Comparison of ENCODE assay signal across 13 cellular contexts in genomic region chr15:69648775-69649735, GRCh38.
DNase-seq lines count a peak whose midpoint lies in the region; ATAC-seq and TF ChIP-seq lines count a peak whose summit lies in the region.
"Had no signal": no experiment of that assay in that cellular context is flagged by ENCODE, and none has a peak within 500 bp of the region (broad histone marks: within the 10 kb centered on the region; RNA-seq: fewer than 3 reads in every experiment).

No MANE protein-coding gene starts in this region.

- H3K27ac ChIP-seq in breast epithelium, result peak overlapping the region in 1 of 2 donors; percentile 67
- H3K27ac ChIP-seq in SJCRH30, result peak overlapping the region; percentile 21
- no peak overlapping the region for H3K27ac ChIP-seq in iPS-18a (ENCODE audit: low read length)
- no peak overlapping the region for H3K27ac ChIP-seq in vagina
- H3K27ac ChIP-seq in CD4-positive, alpha-beta memory T cell (ENCODE audit: low read depth, low read length), result no peak overlapping the region
- H3K27ac ChIP-seq: uterus had no signal

- TF ChIP-seq CTCF in breast epithelium (IDR thresholded peaks at IDR 0.05), result no peak
- TF ChIP-seq CTCF in MCF 10A (IDR thresholded peaks at IDR 0.05; ENCODE audit: unreplicated experiment), result no peak
- TF ChIP-seq CTCF in vagina (IDR thresholded peaks at IDR 0.05), result no peak

- ATAC-seq in GM18502 (IDR thresholded peaks at IDR 0.05; ENCODE audit: poor library complexity, unreplicated experiment), result no peak

- H3K36me3 ChIP-seq in breast epithelium (no peaks in the 10 kb centered on the region), SJCRH30 (no peaks in the 10 kb centered on the region), iPS-18a (ENCODE audit: control insufficient read depth, low read depth, low read length) (no peaks in the 10 kb centered on the region), vagina (no peaks in the 10 kb centered on the region)
- H3K36me3 ChIP-seq in CD4-positive, alpha-beta memory T cell (ENCODE audit: insufficient read depth, low read length), result no peaks in the 10 kb centered on the region
- H3K36me3 ChIP-seq: uterus had no signal

- no peak overlapping the region for H3K9ac ChIP-seq in iPS-18a (ENCODE audit: low read length)
- H3K9ac ChIP-seq: SK-N-SH had no signal

- H3K9me3 ChIP-seq in breast epithelium (no peaks in the 10 kb centered on the region), SJCRH30 (replicated peaks) (no peaks in the 10 kb centered on the region), iPS-18a (ENCODE audit: control insufficient read depth, low read depth, low read length) (no peaks in the 10 kb centered on the region), vagina (no peaks in the 10 kb centered on the region)
- no peaks in the 10 kb centered on the region for H3K9me3 ChIP-seq in CD4-positive, alpha-beta memory T cell (ENCODE audit: control insufficient read depth in 1 of 2, low read length in 2 of 2)
- H3K9me3 ChIP-seq: SK-N-SH, uterus had no signal

- no peak overlapping the region for H3K4me3 Mint-ChIP-seq in MCF 10A (ENCODE audit: unreplicated experiment)
- H3K4me3 Mint-ChIP-seq in CD4-positive, alpha-beta memory T cell, result peak overlapping the region in 2 of 8 donors; percentile 35 to 41
- H3K4me3 Mint-ChIP-seq: activated naive CD8-positive, alpha-beta T cell treated with anti-CD3 and anti-CD28 coated beads, Interleukin-2, amount 10 ng/mL, durations not matched to agents 7 days and 5 days; immature natural killer cell had no signal

- CTCF ChIA-PET in MCF 10A (lab: Yijun Ruan, JAX), result no interaction called here
- CTCF ChIA-PET in CD4-positive, alpha-beta memory T cell (lab: Charles Lee; ENCODE audit: partially characterized antibody), result no interaction called here

- H3K36me3 Mint-ChIP-seq in MCF 10A (ENCODE audit: insufficient read depth, unreplicated experiment), result no peaks in the 10 kb centered on the region
- no peaks in the 10 kb centered on the region for H3K36me3 Mint-ChIP-seq in CD4-positive, alpha-beta memory T cell

- H3K4me1 ChIP-seq in breast epithelium (no peaks in the 10 kb centered on the region), SJCRH30 (peaks cover 21% of the 10 kb centered on the region), iPS-18a (ENCODE audit: control insufficient read depth, low read depth, low read length) (peaks cover 31% of the 10 kb centered on the region), vagina (no peaks in the 10 kb centered on the region)
- no peaks in the 10 kb centered on the region for H3K4me1 ChIP-seq in CD4-positive, alpha-beta memory T cell (ENCODE audit: insufficient read depth, low read length)
- H3K4me1 ChIP-seq: uterus had no signal

- no TSS peak for BruUV-seq in MCF 10A (replicated peaks; lab: Mats Ljungman, UMichigan)

- no peaks in the 10 kb centered on the region for H3K27me3 ChIP-seq in breast epithelium
- no peaks in the 10 kb centered on the region for H3K27me3 ChIP-seq in SJCRH30
- no peaks in the 10 kb centered on the region for H3K27me3 ChIP-seq in iPS-18a (ENCODE audit: control insufficient read depth, insufficient read depth, low read length)
- no peaks in the 10 kb centered on the region for H3K27me3 ChIP-seq in vagina
- H3K27me3 ChIP-seq in CD4-positive, alpha-beta memory T cell (ENCODE audit: insufficient read depth, low read length), result no peaks in the 10 kb centered on the region
- H3K27me3 ChIP-seq: uterus had no signal

- H3K4me1 Mint-ChIP-seq in MCF 10A (ENCODE audit: insufficient read depth, unreplicated experiment), result no peaks in the 10 kb centered on the region
- H3K4me1 Mint-ChIP-seq in CD4-positive, alpha-beta memory T cell, result peaks cover 8 to 18% (median 12%) of the 10 kb centered on the region in 4 donors

- no peak overlapping the region for H3K27ac Mint-ChIP-seq in MCF 10A (ENCODE audit: low read depth, unreplicated experiment)
- H3K27ac Mint-ChIP-seq in CD4-positive, alpha-beta memory T cell, result peak overlapping the region in 1 of 7 donors; percentile 31
- H3K27ac Mint-ChIP-seq: activated naive CD8-positive, alpha-beta T cell treated with anti-CD3 and anti-CD28 coated beads, Interleukin-2, amount 10 ng/mL, durations not matched to agents 7 days and 5 days; immature natural killer cell had no signal

- no peaks in the 10 kb centered on the region for H3K9me3 Mint-ChIP-seq in MCF 10A (ENCODE audit: unreplicated experiment)
- H3K9me3 Mint-ChIP-seq in CD4-positive, alpha-beta memory T cell, result no peaks in the 10 kb centered on the region
- H3K9me3 Mint-ChIP-seq: immature natural killer cell had no signal

- TF ChIP-seq POLR2A in breast epithelium (IDR thresholded peaks at IDR 0.05) (no peak), vagina (IDR thresholded peaks at IDR 0.05) (no peak)

- POLR2A ChIA-PET in MCF 10A (lab: Yijun Ruan, JAX), result no interaction called here
- POLR2A ChIA-PET in CD4-positive, alpha-beta memory T cell (lab: Charles Lee; ENCODE audit: partially characterized antibody), result no interaction called here

- DNase-seq in breast epithelium (ENCODE audit: low spot score in 2 of 2) (peak; percentile 52 to 71), MCF 10A (ENCODE audit: unreplicated experiment) (no peak), SJCRH30 (no peak), vagina (ENCODE audit: extremely low spot score in 2 of 2) (peak; percentile 42 to 46)
- DNase-seq in activated CD4-positive, alpha-beta T cell treated with anti-CD3 and anti-CD28 coated beads, Interleukin-2, amount 50 U/mL, for 4 hours, result no peak
- DNase-seq in CD4-positive, alpha-beta memory T cell, result no peak
- DNase-seq: activated naive CD8-positive, alpha-beta T cell treated with anti-CD3 and anti-CD28 coated beads, Interleukin-2, amount 10 ng/mL, durations not matched to agents 7 days and 5 days; EL; immature natural killer cell; uterus had no signal

- peaks cover 88% of the 10 kb centered on the region for H3K27me3 Mint-ChIP-seq in MCF 10A (ENCODE audit: insufficient read depth, unreplicated experiment)
- no peaks in the 10 kb centered on the region for H3K27me3 Mint-ChIP-seq in CD4-positive, alpha-beta memory T cell

- H3K4me3 ChIP-seq in breast epithelium, result peak overlapping the region in 2 of 3 donors; percentile 1 to 27
- peak overlapping the region; percentile 14 for H3K4me3 ChIP-seq in SJCRH30
- H3K4me3 ChIP-seq in iPS-18a (ENCODE audit: low read length), result peak overlapping the region; percentile 3
- no peak overlapping the region for H3K4me3 ChIP-seq in vagina
- H3K4me3 ChIP-seq in CD4-positive, alpha-beta memory T cell (ENCODE audit: low read length in 2 of 2), result no peak overlapping the region
- H3K4me3 ChIP-seq: uterus had no signal

- intact Hi-C loops in breast epithelium (cut with DNase I; ENCODE audit: low total_unique reads) (no loop called here), MCF 10A (cut with micrococcal nuclease) (no loop called here), vagina (cut with DNase I) (no loop called here)
- intact Hi-C loops in CD4-positive, alpha-beta memory T cell (cut with micrococcal nuclease), result no loop called here

Comparison
In these comparisons a context has a peak if more than half of its experiments do, and no peak if none do; other contexts are left out.
1. DNase-seq: peak in breast epithelium (2 of 2) and vagina (2 of 2); none in MCF 10A (single experiment), SJCRH30 (0 of 2), activated CD4-positive, alpha-beta T cell treated with anti-CD3 and anti-CD28 coated beads, Interleukin-2, amount 50 U/mL, for 4 hours (0 of 2) and CD4-positive, alpha-beta memory T cell (0 of 5).
2. H3K4me3 ChIP-seq: peak in breast epithelium (2 of 3), SJCRH30 (single experiment) and iPS-18a (single experiment); none in vagina (0 of 2) and CD4-positive, alpha-beta memory T cell (0 of 2).